ENCODE assay signal across 8 cellular contexts in the genomic region with DNA sequence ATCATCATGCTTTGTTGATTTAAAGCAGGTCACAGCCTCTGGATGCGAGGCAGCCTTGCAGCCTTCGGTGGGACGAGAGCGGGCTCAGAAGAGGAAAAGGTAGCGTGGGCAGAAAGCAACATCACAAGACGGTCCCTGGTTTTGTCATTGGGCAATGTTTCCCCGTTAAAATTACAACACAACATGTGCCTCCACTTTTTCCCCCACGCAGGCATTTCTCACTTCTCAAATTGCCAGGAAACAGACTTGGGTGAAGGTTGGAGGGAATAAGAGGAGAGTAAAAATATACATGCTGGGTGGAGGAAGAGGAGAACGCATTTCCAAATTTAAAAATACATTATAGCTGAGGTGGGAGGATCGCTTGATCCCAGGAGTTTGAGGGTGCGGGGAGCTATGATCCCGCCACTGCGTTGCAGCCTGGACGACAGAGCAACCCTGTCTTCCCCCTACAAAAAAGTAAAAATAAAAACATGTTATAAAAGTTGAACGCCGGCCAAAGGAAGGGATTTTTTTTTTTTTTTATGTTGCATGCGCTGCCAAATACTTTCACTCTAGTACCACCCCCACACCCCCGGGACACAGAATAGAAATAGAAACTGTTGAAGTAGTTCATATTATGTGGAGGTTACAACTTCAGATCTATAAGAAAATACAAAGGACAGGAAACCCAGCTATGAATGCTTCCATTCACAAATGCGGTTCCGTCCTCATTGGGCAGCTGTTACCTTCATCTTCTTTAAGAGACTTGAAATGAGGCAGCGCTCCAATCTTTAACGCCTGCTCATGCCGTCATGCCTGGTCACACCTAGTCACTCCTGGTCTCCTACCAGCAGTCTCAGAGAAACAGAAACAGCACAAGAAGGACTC. TPM values are rescaled to one million over a fixed set of nuclear protein-coding genes. Genes with fewer than 3 reads are reported as not detected.
DNase-seq lines count a peak whose midpoint lies in the region; ATAC-seq and TF ChIP-seq lines count a peak whose summit lies in the region.

No MANE protein-coding gene starts in this region.

- peak overlapping the region; percentile 73 for H3K4me3 ChIP-seq in SK-N-MC

- peak; percentile 40 for DNase-seq in GM20000 (ENCODE audit: low spot score)
- DNase-seq in SK-N-MC (ENCODE audit: low read depth, low spot score) = no peak
- DNase-seq in globus pallidus (ENCODE audit: low spot score) = peak; percentile 66
- peak; percentile 57 for DNase-seq in renal cortical epithelial cell (ENCODE audit: low read depth)
- no peak for DNase-seq in COLO668 (lab: John Stamatoyannopoulos, UW; ENCODE audit: unreplicated experiment)
- DNase-seq in NCI-H1930 (lab: John Stamatoyannopoulos, UW) = no peak
- DNase-seq in NK-92 (lab: John Stamatoyannopoulos, UW; ENCODE audit: unreplicated experiment) = no peak

- ATAC-seq in HG03280 (IDR thresholded peaks at IDR 0.05; ENCODE audit: unreplicated experiment) = no peak

- no peak for TF ChIP-seq CTCF in GM20000 (IDR thresholded peaks at IDR 0.05; ENCODE audit: extremely low read depth, missing control alignments)

- H3K27ac ChIP-seq in SK-N-MC = peak overlapping the region; percentile 92

- peak overlapping the region; percentile 61 for H3K9ac ChIP-seq in SK-N-MC (ENCODE audit: insufficient read length)

- H3K36me3 ChIP-seq in SK-N-MC (ENCODE audit: insufficient read depth, low read length) = no peaks in the 10 kb centered on the region

- H3K9me3 ChIP-seq in SK-N-MC (ENCODE audit: low read depth, low read length) = no peaks in the 10 kb centered on the region

RNA-seq across cellular contexts. Expression of gene NAA20, which starts 13.8 kb away (rescaled TPM):
- total RNA-seq in renal cortical epithelial cell = 49.1 and 57.0 TPM in 2 replicates

RNA-seq across cellular contexts. Expression of gene CRNKL1, which starts 48.9 kb away (rescaled TPM):
- 21.9 and 34.5 TPM in 2 replicates for total RNA-seq in renal cortical epithelial cell

RNA-seq across cellular contexts. Expression of gene CFAP61, which starts 49.0 kb away (rescaled TPM):
- total RNA-seq in renal cortical epithelial cell = 2.0 TPM in 1 of 2 replicates, not detected in the other

Comparison
In these comparisons a context has a peak if more than half of its experiments do, and no peak if none do; other contexts are left out.
1. DNase-seq: peak in GM20000 (single experiment), globus pallidus (single experiment) and renal cortical epithelial cell (single experiment); none in SK-N-MC (single experiment), COLO668 (single experiment), NCI-H1930 (0 of 2) and NK-92 (single experiment).